10 cellular contexts compared by ENCODE assay signal in genomic region chr4:1208266-1208961, GRCh38. TPM values are rescaled to one million over a fixed set of nuclear protein-coding genes. Genes with fewer than 3 reads are reported as not detected.
DNase-seq lines count a peak whose midpoint lies in the region; ATAC-seq and TF ChIP-seq lines count a peak whose summit lies in the region.
"Had no signal": no experiment of that assay in that cellular context is flagged by ENCODE, and none has a peak within 500 bp of the region (broad histone marks: within the 10 kb centered on the region; RNA-seq: fewer than 3 reads in every experiment).

No MANE protein-coding gene starts in this region.

- no peak for TF ChIP-seq POLR2A in adrenal gland (IDR thresholded peaks at IDR 0.05)

- peak overlapping the region in 1 of 5 donors; percentile 59 for H3K9ac ChIP-seq in subcutaneous abdominal adipose tissue (ENCODE audit: low read length in 5 of 5)
- H3K9ac ChIP-seq: KMS-11 had no signal

- WGBS in adrenal gland, 4 donors: 67 to 85% (median 74%) methylated on average over 18 to 37 of the region's 37 CpGs

- TF ChIP-seq CTCF in adrenal gland (IDR thresholded peaks at IDR 0.05): no peak

- DNase-seq in activated CD4-positive, alpha-beta T cell treated with anti-CD3 and anti-CD28 coated beads, Interleukin-2, amount 10 ng/mL, durations not matched to agents 24 days and 14 days: no peak
- no peak for DNase-seq in activated CD4-positive, alpha-beta T cell treated with anti-CD3 and anti-CD28 coated beads for 48 hours
- DNase-seq in adrenal gland: peak in 5 of 7 donors; percentile 10 to 55 (median 27)
- peak; percentile 61 for DNase-seq in left kidney (ENCODE audit: low read depth, low spot score)
- no peak for DNase-seq in inferior parietal cortex (ENCODE audit: extremely low spot score)
- no peak for DNase-seq in SIG-M5 treated with dmso at 0.1 percent for 504 hours (lab: John Stamatoyannopoulos, UW; ENCODE audit: unreplicated experiment)
- DNase-seq: SHP77 treated with DMSO at 0.1 percent for 48 hours had no signal

- peak overlapping the region in 3 of 5 donors; percentile 6 to 90 (median 48) for H3K27ac ChIP-seq in adrenal gland
- H3K27ac ChIP-seq in subcutaneous abdominal adipose tissue (ENCODE audit: low read depth, low read length): peak overlapping the region; percentile 83
- H3K27ac ChIP-seq: KMS-11 had no signal

- intact Hi-C loops in activated CD4-positive, alpha-beta T cell treated with anti-CD3 and anti-CD28 coated beads, Interleukin-2, amount 10 ng/mL, durations not matched to agents 24 days and 14 days (cut with micrococcal nuclease): no loop called here
- intact Hi-C loops in adrenal gland (cut with DNase I): no loop called here

- H3K36me3 ChIP-seq in adrenal gland (replicated peaks in 1 of 2) (peaks cover 0 to 21% of the 10 kb centered on the region in 2 donors), subcutaneous abdominal adipose tissue (ENCODE audit: control insufficient read depth in 5 of 5, insufficient read depth in 5 of 5, low read length in 5 of 5) (peaks cover 0 to 27% (median 24%) of the 10 kb centered on the region in 5 donors)

- H3K27me3 ChIP-seq in adrenal gland (no peaks in the 10 kb centered on the region), subcutaneous abdominal adipose tissue (ENCODE audit: control insufficient read depth in 5 of 5, insufficient read depth in 4 of 5, low read length in 5 of 5) (no peaks in the 10 kb centered on the region)

- no peak overlapping the region for H3K4me3 Mint-ChIP-seq in activated CD4-positive, alpha-beta T cell treated with anti-CD3 and anti-CD28 coated beads, Interleukin-2, amount 10 ng/mL, durations not matched to agents 24 days and 14 days

- no peaks in the 10 kb centered on the region for H3K9me3 ChIP-seq in adrenal gland (replicated peaks in 1 of 3)
- no peaks in the 10 kb centered on the region for H3K9me3 ChIP-seq in subcutaneous abdominal adipose tissue (ENCODE audit: control insufficient read depth in 5 of 5, low read length in 5 of 5)

- peaks cover 9% of the 10 kb centered on the region for H3K4me1 Mint-ChIP-seq in activated CD4-positive, alpha-beta T cell treated with anti-CD3 and anti-CD28 coated beads, Interleukin-2, amount 10 ng/mL, durations not matched to agents 24 days and 14 days

- peaks cover 15% of the 10 kb centered on the region for H3K36me3 Mint-ChIP-seq in activated CD4-positive, alpha-beta T cell treated with anti-CD3 and anti-CD28 coated beads, Interleukin-2, amount 10 ng/mL, durations not matched to agents 24 days and 14 days (ENCODE audit: low read depth)

- H3K4me3 ChIP-seq in adrenal gland (no peak overlapping the region), subcutaneous abdominal adipose tissue (ENCODE audit: low read depth in 1 of 5, low read length in 5 of 5) (peak overlapping the region in 3 of 5 donors; percentile 11 to 31 (median 14))

- H3K27ac Mint-ChIP-seq in activated CD4-positive, alpha-beta T cell treated with anti-CD3 and anti-CD28 coated beads, Interleukin-2, amount 10 ng/mL, durations not matched to agents 24 days and 14 days: peak overlapping the region; percentile 75

- ATAC-seq in GM21423 (IDR thresholded peaks at IDR 0.05; ENCODE audit: unreplicated experiment): no peak

- H3K4me1 ChIP-seq in adrenal gland (replicated peaks in 1 of 2): peaks cover 0 to 45% of the 10 kb centered on the region in 2 donors
- peaks cover 8 to 78% (median 57%) of the 10 kb centered on the region in 5 donors for H3K4me1 ChIP-seq in subcutaneous abdominal adipose tissue (ENCODE audit: control insufficient read depth in 5 of 5, insufficient read depth in 5 of 5, low read length in 5 of 5)

- no peaks in the 10 kb centered on the region for H3K27me3 Mint-ChIP-seq in activated CD4-positive, alpha-beta T cell treated with anti-CD3 and anti-CD28 coated beads, Interleukin-2, amount 10 ng/mL, durations not matched to agents 24 days and 14 days

- H3K9me3 Mint-ChIP-seq in activated CD4-positive, alpha-beta T cell treated with anti-CD3 and anti-CD28 coated beads, Interleukin-2, amount 10 ng/mL, durations not matched to agents 24 days and 14 days: no peaks in the 10 kb centered on the region

RNA-seq across cellular contexts. Expression of gene SPON2, which starts 36.0 kb away (rescaled TPM):
- total RNA-seq in activated CD4-positive, alpha-beta T cell treated with anti-CD3 and anti-CD28 coated beads, Interleukin-2, amount 10 ng/mL, durations not matched to agents 24 days and 14 days: 20.7 and 21.6 TPM in 2 replicates
- total RNA-seq in adrenal gland: 100 to 1,000 TPM in 3 of 8 donors, 10 to 100 TPM in 5; 23.9 to 206 (median 76.7) TPM
- 10 to 100 TPM in 2 of 3 donors, 1 to 10 TPM in 1; 4.1 to 83.7 (median 28.4) TPM for polyA plus RNA-seq in adrenal gland

RNA-seq across cellular contexts. Expression of gene CTBP1, which starts 40.5 kb away (rescaled TPM):
- total RNA-seq in activated CD4-positive, alpha-beta T cell treated with anti-CD3 and anti-CD28 coated beads, Interleukin-2, amount 10 ng/mL, durations not matched to agents 24 days and 14 days: 190 and 200 TPM in 2 replicates
- 100 to 1,000 TPM; 143 to 293 (median 169) TPM for total RNA-seq in adrenal gland
- polyA plus RNA-seq in adrenal gland: 100 to 1,000 TPM in 2 of 3 donors, 10 to 100 TPM in 1; 45.7 to 172 (median 145) TPM

Comparison
In these comparisons a context has a peak if more than half of its experiments do, and no peak if none do; other contexts are left out.
1. DNase-seq: peak in adrenal gland (5 of 7) and left kidney (single experiment); none in activated CD4-positive, alpha-beta T cell treated with anti-CD3 and anti-CD28 coated beads, Interleukin-2, amount 10 ng/mL, durations not matched to agents 24 days and 14 days (single experiment), activated CD4-positive, alpha-beta T cell treated with anti-CD3 and anti-CD28 coated beads for 48 hours (single experiment), inferior parietal cortex (single experiment) and SIG-M5 treated with dmso at 0.1 percent for 504 hours (single experiment).
2. H3K4me3 ChIP-seq: peak in subcutaneous abdominal adipose tissue (3 of 5); none in adrenal gland (0 of 4).